8 cellular contexts compared by ENCODE assay signal in the genomic region with DNA sequence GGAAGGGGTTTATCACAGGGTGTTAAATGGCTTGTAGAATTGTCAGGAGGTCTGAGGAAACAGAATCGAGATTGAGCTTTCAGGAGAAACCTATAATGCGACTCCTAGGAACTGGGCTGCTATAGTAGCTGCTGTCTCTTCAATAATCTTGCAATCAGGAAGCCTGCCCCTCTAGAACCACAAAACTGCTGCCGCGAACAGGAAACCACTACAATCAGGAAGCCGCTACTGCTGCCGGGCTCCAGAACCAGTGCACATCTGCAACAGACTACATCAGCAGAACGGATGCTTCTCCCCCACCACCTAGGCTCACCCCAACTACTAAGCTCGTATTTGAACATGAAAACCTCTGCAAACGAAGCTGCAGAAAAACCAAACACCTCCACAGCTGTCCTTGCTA. TPM values are rescaled to one million over a fixed set of nuclear protein-coding genes. Genes with fewer than 3 reads are reported as not detected.
A peak's percentile ranks its signal among the peaks of the same experiment; 100 is the strongest.
DNase-seq lines count a peak whose midpoint lies in the region; ATAC-seq, FAIRE-seq and TF ChIP-seq lines count a peak whose summit lies in the region.

No MANE protein-coding gene starts in this region.

- DNase-seq in IMR-90 (no peak), kidney (peak; percentile 76), hepatocyte (ENCODE audit: low spot score) (no peak), cerebellar nuclear complex (lab: John Stamatoyannopoulos, UW) (no peak), NCI-H510A (lab: John Stamatoyannopoulos, UW) (no peak)
- DNase-seq in activated CD4-positive, alpha-beta memory T cell treated with anti-CD3 and anti-CD28 coated beads, Interleukin-2, amount 10 ng/mL, durations not matched to agents 7 days and 5 days, result peak; percentile 93
- DNase-seq in stimulated activated naive CD8-positive, alpha-beta T cell treated with anti-CD3 and anti-CD28 coated beads, Interleukin-15, amount 100 ng/mL, for 72 hours, result peak; percentile 61 to 83

- H3K4me3 Mint-ChIP-seq in activated CD4-positive, alpha-beta memory T cell treated with anti-CD3 and anti-CD28 coated beads, Interleukin-2, amount 10 ng/mL, durations not matched to agents 7 days and 5 days, result no peak overlapping the region
- no peak overlapping the region for H3K4me3 Mint-ChIP-seq in stimulated activated naive CD8-positive, alpha-beta T cell treated with anti-CD3 and anti-CD28 coated beads, Interleukin-15, amount 100 ng/mL, for 72 hours

- no peak for TF ChIP-seq RAD21 in IMR-90 (IDR thresholded peaks at IDR 0.05; ENCODE audit: low read length)

- peaks cover 3% of the 10 kb centered on the region; the same call in 1 of the 2 replicates for H4K20me1 ChIP-seq in IMR-90 (ENCODE audit: insufficient read depth, low read length)
- no peaks in the 10 kb centered on the region for H4K20me1 ChIP-seq in hepatocyte (ENCODE audit: insufficient read depth, poor library complexity, severe bottlenecking)

- peak overlapping the region in 1 of 2 experiments; percentile 7; a peak in 1 of 4 replicates for H4K8ac ChIP-seq in IMR-90 (ENCODE audit: low read depth in 2 of 2, low read length in 2 of 2)

- H3K9me3 ChIP-seq in IMR-90 (ENCODE audit: control insufficient read depth, insufficient read depth, low read length) (no peaks in the 10 kb centered on the region), kidney (ENCODE audit: control insufficient read depth in 1 of 2, low read length in 2 of 2) (no peaks in the 10 kb centered on the region), hepatocyte (ENCODE audit: low read depth) (no peaks in the 10 kb centered on the region)

- H3K9ac ChIP-seq in IMR-90 (ENCODE audit: low read depth, low read length) (no peak overlapping the region), kidney (ENCODE audit: low read length in 2 of 2) (no peak overlapping the region)

- POLR2A ChIA-PET in IMR-90 (lab: Charles Lee; ENCODE audit: unreplicated experiment), result no interaction called here
- POLR2A ChIA-PET in activated CD4-positive, alpha-beta memory T cell treated with anti-CD3 and anti-CD28 coated beads, Interleukin-2, amount 10 ng/mL, durations not matched to agents 7 days and 5 days (lab: Charles Lee), result interaction anchor here (0.8 to 21.7 kb wide), 22 partner anchors 9 to 511 kb away, joined by 3 to 373 read pairs (median 6); partner anchors contain the start of genes AKNA, TEX48 and TNFSF8

- H2AFZ ChIP-seq in IMR-90 (replicated peaks; ENCODE audit: low read length, poor library complexity), result no peak overlapping the region
- no peak overlapping the region for H2AFZ ChIP-seq in hepatocyte

- CTCF ChIA-PET in IMR-90 (lab: Yijun Ruan, JAX), result interaction anchor here (1.1 to 1.6 kb wide), 4 partner anchors 9 to 217 kb away, joined by 3 to 5 read pairs (median 4); no protein-coding TSS in a partner anchor
- CTCF ChIA-PET in activated CD4-positive, alpha-beta memory T cell treated with anti-CD3 and anti-CD28 coated beads, Interleukin-2, amount 10 ng/mL, durations not matched to agents 7 days and 5 days (lab: Charles Lee), result interaction anchor here (0.9 to 7.2 kb wide), 16 partner anchors 10 to 245 kb away, joined by 3 to 73 read pairs (median 5); partner anchors contain the start of genes TEX48 and TNFSF8

- dilution Hi-C loops in IMR-90 (cut with HindIII; ENCODE audit: low sequenced_read_pairs, unreplicated experiment), result no loop called here

- H3K9me3 Mint-ChIP-seq in activated CD4-positive, alpha-beta memory T cell treated with anti-CD3 and anti-CD28 coated beads, Interleukin-2, amount 10 ng/mL, durations not matched to agents 7 days and 5 days, result peaks cover 11% of the 10 kb centered on the region
- H3K9me3 Mint-ChIP-seq in stimulated activated naive CD8-positive, alpha-beta T cell treated with anti-CD3 and anti-CD28 coated beads, Interleukin-15, amount 100 ng/mL, for 72 hours, result no peaks in the 10 kb centered on the region

- H2BK15ac ChIP-seq in IMR-90 (ENCODE audit: low read depth, low read length), result peak overlapping the region; percentile 30; the same call in 1 of the 3 replicates

- H3K36me3 Mint-ChIP-seq in activated CD4-positive, alpha-beta memory T cell treated with anti-CD3 and anti-CD28 coated beads, Interleukin-2, amount 10 ng/mL, durations not matched to agents 7 days and 5 days (ENCODE audit: low read depth), result peaks cover 61% of the 10 kb centered on the region

- no peak overlapping the region for H3K4me3 ChIP-seq in IMR-90 (ENCODE audit: insufficient read depth, low read depth, low read length)
- no peak overlapping the region for H3K4me3 ChIP-seq in kidney (ENCODE audit: low read length in 2 of 2)
- no peak overlapping the region for H3K4me3 ChIP-seq in hepatocyte

- H2AK9ac ChIP-seq in IMR-90 (replicated peaks; ENCODE audit: low read depth, low read length, poor library complexity), result no peak overlapping the region

- no peak for FAIRE-seq in kidney (lab: Jason Lieb, UNC)

- peak; percentile 65 for ATAC-seq in GM19035 (IDR thresholded peaks at IDR 0.05; ENCODE audit: unreplicated experiment)
- ATAC-seq in IMR-90 (ENCODE audit: low read depth), result no peak
- ATAC-seq in stimulated activated naive CD8-positive, alpha-beta T cell treated with anti-CD3 and anti-CD28 coated beads, Interleukin-15, amount 100 ng/mL, for 72 hours, result peak; percentile 76

- H3K14ac ChIP-seq in IMR-90 (replicated peaks; ENCODE audit: low read depth, low read length), result peak overlapping the region; percentile 23; the same call in 1 of the 2 replicates

- no peak overlapping the region for H4K5ac ChIP-seq in IMR-90 (ENCODE audit: low read depth, low read length)

- H2BK120ac ChIP-seq in IMR-90 (ENCODE audit: low read depth, low read length), result peak overlapping the region; percentile 44

- H2BK5ac ChIP-seq in IMR-90 (ENCODE audit: low read depth, low read length, poor library complexity, severe bottlenecking), result no peak overlapping the region

- H3K56ac ChIP-seq in IMR-90 (ENCODE audit: extremely low read depth, insufficient read depth, low read length), result no peak overlapping the region

- H3K27me3 ChIP-seq in IMR-90 (ENCODE audit: control insufficient read depth, insufficient read depth, low read length), result no peaks in the 10 kb centered on the region
- no peaks in the 10 kb centered on the region for H3K27me3 ChIP-seq in hepatocyte

- H3K27ac ChIP-seq in IMR-90 (ENCODE audit: insufficient read depth, low read length) (no peak overlapping the region), kidney (ENCODE audit: low read depth in 2 of 2, low read length in 2 of 2) (no peak overlapping the region), hepatocyte (no peak overlapping the region)

- TF ChIP-seq CTCF in IMR-90 (conservative IDR thresholded peaks at IDR 0.05; ENCODE audit: low read depth, low read length) (no peak), kidney (IDR thresholded peaks at IDR 0.05; ENCODE audit: borderline replicate concordance, extremely low read depth, insufficient read depth) (no peak), hepatocyte (IDR thresholded peaks at IDR 0.05; ENCODE audit: poor library complexity) (no peak)

- TF ChIP-seq POLR2A in IMR-90 (IDR thresholded peaks at IDR 0.05; ENCODE audit: low read depth, low read length), result no peak

- H2BK20ac ChIP-seq in IMR-90 (ENCODE audit: low read depth, low read length), result peak overlapping the region; percentile 3; the same call in 1 of the 2 replicates

- H3K79me2 ChIP-seq in hepatocyte, result no peaks in the 10 kb centered on the region

- H3K23ac ChIP-seq in IMR-90 (ENCODE audit: low read depth, low read length), result no peak overlapping the region

- WGBS in IMR-90 (ENCODE audit: extremely low coverage in 2 of 2, insufficient read length in 1 of 2), 2 experiments, result 96% methylated on average over 4 of the region's 9 CpGs; no CpG with 5 or more reads in 1 of the 2 experiments
- 80% methylated on average over 9 of the region's 9 CpGs for WGBS in hepatocyte (ENCODE audit: low lambda C conversion rate, missing lambda C conversion rate)

- H3K4ac ChIP-seq in IMR-90 (ENCODE audit: low read depth, low read length), result peak overlapping the region; percentile 37; the same call in 1 of the 2 replicates

- no TSS peak for BruUV-seq in IMR-90 (replicated peaks; lab: Mats Ljungman, UMichigan)

- peak overlapping the region; percentile 48 for H2AK5ac ChIP-seq in IMR-90 (ENCODE audit: low read depth, low read length)

- intact Hi-C loops in IMR-90 (cut with micrococcal nuclease) (loop anchor here (5.0 kb wide), 1 partner anchor 41 kb away; no protein-coding TSS in a partner anchor), kidney (cut with DNase I) (no loop called here)

- in situ Hi-C loops in IMR-90 (cut with MboI; ENCODE audit: low sequenced_read_pairs), result no loop called here

- no peaks in the 10 kb centered on the region for H3K27me3 Mint-ChIP-seq in activated CD4-positive, alpha-beta memory T cell treated with anti-CD3 and anti-CD28 coated beads, Interleukin-2, amount 10 ng/mL, durations not matched to agents 7 days and 5 days
- no peaks in the 10 kb centered on the region for H3K27me3 Mint-ChIP-seq in stimulated activated naive CD8-positive, alpha-beta T cell treated with anti-CD3 and anti-CD28 coated beads, Interleukin-15, amount 100 ng/mL, for 72 hours

- H3K36me3 ChIP-seq in IMR-90 (ENCODE audit: control insufficient read depth, insufficient read depth, low read length) (no peaks in the 10 kb centered on the region), kidney (ENCODE audit: control insufficient read depth in 1 of 2, insufficient read depth in 2 of 2, low read length in 2 of 2) (no peaks in the 10 kb centered on the region), hepatocyte (replicated peaks; ENCODE audit: insufficient read depth, low read depth) (no peaks in the 10 kb centered on the region)

- H3K4me1 ChIP-seq in IMR-90 (ENCODE audit: control insufficient read depth, insufficient read depth, low read length), result peaks cover 46% of the 10 kb centered on the region
- H3K4me1 ChIP-seq in kidney (ENCODE audit: control insufficient read depth in 1 of 2, insufficient read depth in 1 of 2, low read depth in 1 of 2, low read length in 2 of 2), result peaks cover 8 to 10% of the 10 kb centered on the region in 2 donors
- peaks cover 11% of the 10 kb centered on the region for H3K4me1 ChIP-seq in hepatocyte (ENCODE audit: insufficient read depth)

- H4K91ac ChIP-seq in IMR-90 (ENCODE audit: insufficient read depth, low read depth, low read length), result no peak overlapping the region

- H3K4me2 ChIP-seq in IMR-90 (ENCODE audit: low read depth, low read length) (no peak overlapping the region), hepatocyte (no peak overlapping the region)

- no peaks in the 10 kb centered on the region for H3K9me2 ChIP-seq in hepatocyte (replicated peaks; ENCODE audit: insufficient read depth)

- no peak overlapping the region for H3K27ac Mint-ChIP-seq in activated CD4-positive, alpha-beta memory T cell treated with anti-CD3 and anti-CD28 coated beads, Interleukin-2, amount 10 ng/mL, durations not matched to agents 7 days and 5 days
- H3K27ac Mint-ChIP-seq in stimulated activated naive CD8-positive, alpha-beta T cell treated with anti-CD3 and anti-CD28 coated beads, Interleukin-15, amount 100 ng/mL, for 72 hours, result no peak overlapping the region

- peak overlapping the region; percentile 31; the same call in 1 of the 2 replicates for H3K18ac ChIP-seq in IMR-90 (ENCODE audit: low read depth, low read length)

- H3K9me1 ChIP-seq in IMR-90 (ENCODE audit: insufficient read depth, low read length), result peaks cover 41% of the 10 kb centered on the region

- H3K79me1 ChIP-seq in IMR-90 (ENCODE audit: low read depth in 1 of 2, low read length in 2 of 2), result no peaks in the 10 kb centered on the region

- H3K4me1 Mint-ChIP-seq in activated CD4-positive, alpha-beta memory T cell treated with anti-CD3 and anti-CD28 coated beads, Interleukin-2, amount 10 ng/mL, durations not matched to agents 7 days and 5 days, result peaks cover 24% of the 10 kb centered on the region
- H3K4me1 Mint-ChIP-seq in stimulated activated naive CD8-positive, alpha-beta T cell treated with anti-CD3 and anti-CD28 coated beads, Interleukin-15, amount 100 ng/mL, for 72 hours, result peaks cover 23% of the 10 kb centered on the region

RNA-seq across cellular contexts. Expression of gene TNFSF8, which starts 31.6 kb away (rescaled TPM):
- total RNA-seq in IMR-90 (2012; rRNA removed), result not detected in 2 replicates
- not detected in 2 replicates for polyA plus RNA-seq in IMR-90 (2012; rRNA removed)
- polyA plus RNA-seq in IMR-90 (2012; cell fraction: cytosol; rRNA removed), result not detected in 2 replicates
- not detected in 2 replicates for polyA plus RNA-seq in IMR-90 (2012; cell fraction: nucleus; rRNA removed; ENCODE audit: low replicate concordance)
- total RNA-seq in activated CD4-positive, alpha-beta memory T cell treated with anti-CD3 and anti-CD28 coated beads, Interleukin-2, amount 10 ng/mL, durations not matched to agents 7 days and 5 days, result 10 to 100 TPM; 34.6 to 34.8 TPM
- total RNA-seq in kidney, result 5.0 TPM
- polyA plus RNA-seq in kidney (ENCODE audit: insufficient read depth, low read depth, low replicate concordance), result 0.43 TPM
- total RNA-seq in hepatocyte, result not detected in 2 replicates
- not detected in 2 replicates for polyA plus RNA-seq in hepatocyte

Comparison
In these comparisons a context has a peak if more than half of its experiments do, and no peak if none do; other contexts are left out.
1. DNase-seq: peak in activated CD4-positive, alpha-beta memory T cell treated with anti-CD3 and anti-CD28 coated beads, Interleukin-2, amount 10 ng/mL, durations not matched to agents 7 days and 5 days (single experiment), kidney (single experiment) and stimulated activated naive CD8-positive, alpha-beta T cell treated with anti-CD3 and anti-CD28 coated beads, Interleukin-15, amount 100 ng/mL, for 72 hours (2 of 2); none in IMR-90 (single experiment), hepatocyte (single experiment), cerebellar nuclear complex (0 of 2) and NCI-H510A (single experiment).